In the genomic region with DNA sequence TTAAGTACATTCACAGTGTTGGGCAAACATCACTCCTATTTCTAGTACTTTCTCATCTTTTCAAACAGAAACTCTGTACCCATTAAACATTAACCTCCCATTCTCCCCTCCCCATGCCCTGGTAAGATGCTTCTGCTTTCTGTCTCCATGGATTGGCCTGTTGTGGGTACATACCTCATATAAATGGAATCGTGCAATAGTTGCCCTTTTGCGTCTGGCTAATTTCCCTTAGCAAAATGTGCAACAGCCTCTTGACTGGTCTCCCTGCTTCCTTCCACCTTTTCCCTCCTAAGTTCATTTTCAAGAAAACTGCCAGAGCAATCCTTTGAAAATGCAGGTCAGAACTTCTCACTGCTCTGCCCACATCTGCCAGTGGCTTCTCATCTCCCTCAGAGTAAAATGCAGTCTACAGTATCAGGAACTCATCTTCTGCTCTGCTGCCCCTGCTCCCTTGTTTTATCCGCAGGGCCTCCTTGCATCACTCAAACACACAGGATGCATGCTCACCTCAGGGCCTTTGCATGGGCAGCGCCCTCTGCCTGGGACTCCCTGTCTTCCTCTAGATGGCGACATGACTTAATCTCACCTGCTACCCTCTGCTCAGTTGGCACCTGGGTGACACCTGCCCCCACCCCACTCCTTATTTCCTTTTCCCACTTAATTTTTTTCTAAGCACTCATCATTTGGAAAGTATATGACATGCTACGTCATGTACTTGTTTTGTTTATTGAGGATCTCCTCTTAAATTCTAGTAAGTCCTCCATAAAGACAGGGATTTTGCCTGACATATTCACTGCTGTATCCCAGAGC, we compare ENCODE assay signal across 10 cellular contexts. TPM values are rescaled to one million over a fixed set of nuclear protein-coding genes. Genes with fewer than 3 reads are reported as not detected.
DNase-seq lines count a peak whose midpoint lies in the region; ATAC-seq, FAIRE-seq and TF ChIP-seq lines count a peak whose summit lies in the region.
"Had no signal": no experiment of that assay in that cellular context is flagged by ENCODE, and none has a peak within 500 bp of the region (broad histone marks: within the 10 kb centered on the region; RNA-seq: fewer than 3 reads in every experiment).

No MANE protein-coding gene starts in this region.

- 73 to 90% (median 80%) methylated on average over 6 of the region's 6 CpGs for WGBS in small intestine, 3 donors

- H3K4me3 ChIP-seq in GM12865 (ENCODE audit: low read depth, low read length) (no peak overlapping the region), kidney epithelial cell (ENCODE audit: low read depth, low read length) (no peak overlapping the region), small intestine (ENCODE audit: low read depth in 1 of 2, low read length in 2 of 2) (no peak overlapping the region)

- DNase-seq in GM12865 (ENCODE audit: low read depth) (peak; percentile 62), Kasumi-1 (lab: John Stamatoyannopoulos, UW) (peak; percentile 40 to 48), kidney epithelial cell (ENCODE audit: low read depth) (no peak), HTR-8/SVneo (ENCODE audit: insufficient read length, low spot score) (no peak), small intestine (no peak), KBM-7 (no peak)
- DNase-seq: T-helper 9 cell had no signal

- in situ Hi-C loops in KBM-7 (cut with MboI; ENCODE audit: low pct_unique_long_range_greater_than_20kb, low sequenced_read_pairs), result no loop called here

- no peaks in the 10 kb centered on the region for H3K9me3 ChIP-seq in small intestine (ENCODE audit: control insufficient read depth, low read depth)

- ATAC-seq in GM19467 (IDR thresholded peaks at IDR 0.05; ENCODE audit: unreplicated experiment) (peak; percentile 45), GM19395 (IDR thresholded peaks at IDR 0.05; ENCODE audit: unreplicated experiment) (no peak)

- H3K36me3 ChIP-seq in kidney epithelial cell (ENCODE audit: control insufficient read depth, insufficient read depth, low read length) (no peaks in the 10 kb centered on the region), small intestine (ENCODE audit: control insufficient read depth in 2 of 2, insufficient read depth in 2 of 2, low read length in 2 of 2) (no peaks in the 10 kb centered on the region)

- no peak for FAIRE-seq in HTR-8/SVneo (lab: Jason Lieb, UNC)
- FAIRE-seq in small intestine (lab: Jason Lieb, UNC), result no peak

- no peaks in the 10 kb centered on the region for H3K4me1 ChIP-seq in small intestine (ENCODE audit: control insufficient read depth in 2 of 2, insufficient read depth in 1 of 2, low read depth in 1 of 2, low read length in 1 of 2)

- H3K27me3 ChIP-seq in kidney epithelial cell (ENCODE audit: control insufficient read depth, insufficient read depth, low read length) (no peaks in the 10 kb centered on the region), small intestine (ENCODE audit: control insufficient read depth in 2 of 2, insufficient read depth in 2 of 2, low read length in 2 of 2) (no peaks in the 10 kb centered on the region)

- H3K27ac ChIP-seq in small intestine (ENCODE audit: low read depth in 1 of 2, low read length in 1 of 2), result no peak overlapping the region

- TF ChIP-seq CTCF in GM12865 (IDR thresholded peaks at IDR 0.05; ENCODE audit: insufficient read depth, low read depth, low read length, missing control alignments), result peak; percentile 31
- TF ChIP-seq CTCF in kidney epithelial cell (IDR thresholded peaks at IDR 0.05; ENCODE audit: insufficient read depth, low read length, poor library complexity, severe bottlenecking), result peak; percentile 18

RNA-seq across cellular contexts. Expression of a gene that starts 44.3 kb away (rescaled TPM):
- total RNA-seq in kidney epithelial cell, result 31.6 and 35.1 TPM in 2 replicates
- polyA plus RNA-seq in small intestine, result 10 to 100 TPM in 2 of 3 donors, 1 to 10 TPM in 1; 3.8 to 25.8 (median 13.2) TPM
- polyA plus RNA-seq: neural cell had no signal

Comparison
In these comparisons a context has a peak if more than half of its experiments do, and no peak if none do; other contexts are left out.
1. DNase-seq: peak in GM12865 (single experiment) and Kasumi-1 (2 of 2); none in kidney epithelial cell (single experiment), HTR-8/SVneo (single experiment), small intestine (single experiment) and KBM-7 (single experiment).